Comparison of ENCODE assay signal across 22 cellular contexts in genomic region chr5:42592401-42592800, GRCh38.
"Had no signal": no experiment of that assay in that cellular context is flagged by ENCODE, and none has a peak within 500 bp of the region (broad histone marks: within the 10 kb centered on the region; RNA-seq: fewer than 3 reads in every experiment).

No MANE protein-coding gene starts in this region.

- FAIRE-seq: colon, endothelial cell of umbilical vein, frontal cortex, islet of Langerhans, keratinocyte had no signal

- H3K27ac ChIP-seq: coronary artery, foreskin keratinocyte, left lung, lower lobe of right lung had no signal

- H3K27me3 ChIP-seq: dorsolateral prefrontal cortex, esophagus muscularis mucosa, foreskin keratinocyte, heart right ventricle, left lung had no signal

- DNase-seq: dermis blood vessel endothelial cell; dorsolateral prefrontal cortex; effector CD4-positive, alpha-beta T cell; effector memory CD4-positive, alpha-beta T cell; foreskin keratinocyte; glutamatergic neuron; head of caudate nucleus; heart right ventricle; hippocampal formation; left cardiac atrium; left lung; left ventricle myocardium superior; lower lobe of right lung; mesenchymal stem cell; mucosa of descending colon had no signal

- H3K4me1 ChIP-seq: foreskin keratinocyte had no signal

- H3K9me3 ChIP-seq: esophagus muscularis mucosa, left lung, lower lobe of right lung, mucosa of descending colon had no signal

- ATAC-seq: foreskin keratinocyte, heart right ventricle, left cardiac atrium, left lung, left ventricle myocardium superior, lower lobe of right lung, mucosa of descending colon had no signal

- H3K4me3 ChIP-seq: coronary artery, dorsolateral prefrontal cortex, esophagus muscularis mucosa, heart right ventricle, left lung, lower lobe of right lung, mucosa of descending colon had no signal

- H3K36me3 ChIP-seq: esophagus muscularis mucosa, heart right ventricle, left lung, lower lobe of right lung had no signal
